Comparison of ENCODE assay signal across 2 cellular contexts in genomic region chr1:180269848-180270766, GRCh38.
TF ChIP-seq lines count a peak whose summit lies in the region.

No MANE protein-coding gene starts in this region.

TF ChIP-seq in K562, 482 proteins besides CTCF, POLR2A, EP300 and RAD21:
- TF ChIP-seq ARID4B (CRISPR knock-in tag; IDR thresholded peaks at IDR 0.05) (0 out of 2 replicates have a peak, but pooled peaks have one; percentile 34), MAX (CRISPR knock-in tag; IDR thresholded peaks at IDR 0.05) (peak; percentile 49), MCM5 (IDR thresholded peaks at IDR 0.05; ENCODE audit: low read depth) (no peak)

TF ChIP-seq in HepG2, 621 proteins besides CTCF, POLR2A, EP300 and RAD21:
- TF ChIP-seq REL (CRISPR knock-in tag; conservative IDR thresholded peaks at IDR 0.05) (no peak), STAG1 (CRISPR knock-in tag; IDR thresholded peaks at IDR 0.05) (peak; percentile 54), RBAK (CRISPR knock-in tag; IDR thresholded peaks at IDR 0.05) (peak; percentile 72), ZNF160 (CRISPR knock-in tag; IDR thresholded peaks at IDR 0.05) (no peak), ARID4A (CRISPR knock-in tag; IDR thresholded peaks at IDR 0.05; ENCODE audit: borderline replicate concordance) (peak; percentile 25; the same call in 1 of the 2 replicates), ZEB1 (IDR thresholded peaks at IDR 0.05; ENCODE audit: insufficient replicate concordance, low read depth) (peak; percentile 59), FOXA1 (IDR thresholded peaks at IDR 0.05) (no peak), FOXA1 (CRISPR knock-in tag; IDR thresholded peaks at IDR 0.05) (0 out of 2 replicates have a peak, but pooled peaks have one; percentile 15), SAP130 (CRISPR knock-in tag; IDR thresholded peaks at IDR 0.05; ENCODE audit: low read depth) (0 out of 2 replicates have a peak, but pooled peaks have one; percentile 7), NR0B2 (CRISPR knock-in tag; IDR thresholded peaks at IDR 0.05) (no peak), TCF12 (IDR thresholded peaks at IDR 0.05) (no peak), TCF12 (CRISPR knock-in tag; IDR thresholded peaks at IDR 0.05) (no peak), LCORL (IDR thresholded peaks at IDR 0.05) (no peak), LCORL (CRISPR knock-in tag; IDR thresholded peaks at IDR 0.05) (0 out of 2 replicates have a peak, but pooled peaks have one; percentile 25), ZNF646 (CRISPR knock-in tag; IDR thresholded peaks at IDR 0.05) (no peak), KDM2A (CRISPR knock-in tag; IDR thresholded peaks at IDR 0.05; ENCODE audit: borderline replicate concordance, low read depth) (peak; percentile 10; the same call in 1 of the 2 replicates), TBX2 (CRISPR knock-in tag; IDR thresholded peaks at IDR 0.05; ENCODE audit: borderline replicate concordance) (no peak), ZNF18 (CRISPR knock-in tag; IDR thresholded peaks at IDR 0.05; ENCODE audit: insufficient replicate concordance) (no peak), IRF1 (CRISPR knock-in tag; IDR thresholded peaks at IDR 0.05; ENCODE audit: low read depth) (no peak), KIAA2018 (CRISPR knock-in tag; IDR thresholded peaks at IDR 0.05; ENCODE audit: borderline replicate concordance) (no peak), EEA1 (CRISPR knock-in tag; IDR thresholded peaks at IDR 0.05; ENCODE audit: borderline replicate concordance) (no peak), ZSCAN12 (CRISPR knock-in tag; IDR thresholded peaks at IDR 0.05) (no peak), TFAP4 (IDR thresholded peaks at IDR 0.05; ENCODE audit: borderline replicate concordance, low read depth) (peak; percentile 37; the same call in 1 of the 2 replicates)
TF ChIP-seq in HepG2: peak in this region for 9.
